ENCODE assay signal across 3 cellular contexts in the genomic region with DNA sequence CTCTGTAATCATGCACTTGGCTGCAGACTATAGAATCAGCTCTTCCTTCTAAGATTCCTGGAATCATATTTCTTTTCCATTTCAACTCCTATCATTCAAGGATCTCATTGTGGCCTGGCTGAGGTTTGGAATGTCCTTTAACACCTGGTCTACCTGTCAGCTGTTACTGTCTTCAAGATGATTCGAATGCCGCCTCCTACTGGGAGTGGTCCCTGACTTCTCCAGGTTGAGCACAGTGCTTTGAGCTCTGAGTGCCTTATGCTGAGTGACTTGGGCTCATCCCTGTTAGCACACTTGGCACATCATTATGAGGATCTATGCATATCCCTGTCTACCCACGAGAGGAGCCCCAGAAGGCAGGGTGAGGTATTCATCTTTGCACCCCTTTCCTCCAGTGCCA.
TF ChIP-seq lines count a peak whose summit lies in the region.

No MANE protein-coding gene starts in this region.

TF ChIP-seq in GM23338, 12 proteins besides CTCF, POLR2A, EP300 and RAD21:
- no peak for TF ChIP-seq ZNF114 (CRISPR knock-in tag; IDR thresholded peaks at IDR 0.05)
- no peak for TF ChIP-seq EZH2phosphoT487 (IDR thresholded peaks at IDR 0.05; ENCODE audit: unreplicated experiment)
- TF ChIP-seq ZNF331 (CRISPR knock-in tag; IDR thresholded peaks at IDR 0.05; ENCODE audit: low read depth), result no peak
- TF ChIP-seq, protein P1, sequence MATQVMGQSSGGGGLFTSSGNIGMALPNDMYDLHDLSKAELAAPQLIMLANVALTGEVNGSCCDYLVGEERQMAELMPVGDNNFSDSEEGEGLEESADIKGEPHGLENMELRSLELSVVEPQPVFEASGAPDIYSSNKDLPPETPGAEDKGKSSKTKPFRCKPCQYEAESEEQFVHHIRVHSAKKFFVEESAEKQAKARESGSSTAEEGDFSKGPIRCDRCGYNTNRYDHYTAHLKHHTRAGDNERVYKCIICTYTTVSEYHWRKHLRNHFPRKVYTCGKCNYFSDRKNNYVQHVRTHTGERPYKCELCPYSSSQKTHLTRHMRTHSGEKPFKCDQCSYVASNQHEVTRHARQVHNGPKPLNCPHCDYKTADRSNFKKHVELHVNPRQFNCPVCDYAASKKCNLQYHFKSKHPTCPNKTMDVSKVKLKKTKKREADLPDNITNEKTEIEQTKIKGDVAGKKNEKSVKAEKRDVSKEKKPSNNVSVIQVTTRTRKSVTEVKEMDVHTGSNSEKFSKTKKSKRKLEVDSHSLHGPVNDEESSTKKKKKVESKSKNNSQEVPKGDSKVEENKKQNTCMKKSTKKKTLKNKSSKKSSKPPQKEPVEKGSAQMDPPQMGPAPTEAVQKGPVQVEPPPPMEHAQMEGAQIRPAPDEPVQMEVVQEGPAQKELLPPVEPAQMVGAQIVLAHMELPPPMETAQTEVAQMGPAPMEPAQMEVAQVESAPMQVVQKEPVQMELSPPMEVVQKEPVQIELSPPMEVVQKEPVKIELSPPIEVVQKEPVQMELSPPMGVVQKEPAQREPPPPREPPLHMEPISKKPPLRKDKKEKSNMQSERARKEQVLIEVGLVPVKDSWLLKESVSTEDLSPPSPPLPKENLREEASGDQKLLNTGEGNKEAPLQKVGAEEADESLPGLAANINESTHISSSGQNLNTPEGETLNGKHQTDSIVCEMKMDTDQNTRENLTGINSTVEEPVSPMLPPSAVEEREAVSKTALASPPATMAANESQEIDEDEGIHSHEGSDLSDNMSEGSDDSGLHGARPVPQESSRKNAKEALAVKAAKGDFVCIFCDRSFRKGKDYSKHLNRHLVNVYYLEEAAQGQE (IDR thresholded peaks at IDR 0.05; ENCODE audit: unreplicated experiment), result no peak

TF ChIP-seq in H1, 55 proteins besides CTCF, POLR2A, EP300 and RAD21:
- TF ChIP-seq HDAC6 (IDR thresholded peaks at IDR 0.05; ENCODE audit: low read depth, low read length) (no peak), CBX8 (IDR thresholded peaks at IDR 0.05; ENCODE audit: borderline replicate concordance, low read depth, low read length) (no peak), GTF2F1 (IDR thresholded peaks at IDR 0.05; ENCODE audit: borderline replicate concordance, low read depth, low read length) (no peak), YY1 (IDR thresholded peaks at IDR 0.05; ENCODE audit: low read depth, low read length) (no peak), KDM1A (IDR thresholded peaks at IDR 0.05; ENCODE audit: borderline replicate concordance, low read length) (no peak), KDM4A (IDR thresholded peaks at IDR 0.05; ENCODE audit: low read depth, low read length, severe bottlenecking) (no peak), SAP30 (IDR thresholded peaks at IDR 0.05; ENCODE audit: insufficient read depth, insufficient replicate concordance, low read length) (no peak), TAF1 (IDR thresholded peaks at IDR 0.05; ENCODE audit: low read depth, low read length) (no peak), CHD2 (IDR thresholded peaks at IDR 0.05; ENCODE audit: low read length) (no peak)
- TF ChIP-seq, protein P2, sequence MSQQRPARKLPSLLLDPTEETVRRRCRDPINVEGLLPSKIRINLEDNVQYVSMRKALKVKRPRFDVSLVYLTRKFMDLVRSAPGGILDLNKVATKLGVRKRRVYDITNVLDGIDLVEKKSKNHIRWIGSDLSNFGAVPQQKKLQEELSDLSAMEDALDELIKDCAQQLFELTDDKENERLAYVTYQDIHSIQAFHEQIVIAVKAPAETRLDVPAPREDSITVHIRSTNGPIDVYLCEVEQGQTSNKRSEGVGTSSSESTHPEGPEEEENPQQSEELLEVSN (IDR thresholded peaks at IDR 0.05), result no peak

TF ChIP-seq in neural cell, 6 proteins besides CTCF, POLR2A, EP300 and RAD21:
- no peak for TF ChIP-seq TAF1 (IDR thresholded peaks at IDR 0.05; ENCODE audit: low read depth)
- no peak for TF ChIP-seq MXI1 (conservative IDR thresholded peaks at IDR 0.05; ENCODE audit: poor library complexity, severe bottlenecking)
- TF ChIP-seq EZH2 (IDR thresholded peaks at IDR 0.05; ENCODE audit: borderline replicate concordance, insufficient read depth, low read length, poor library complexity, severe bottlenecking), result no peak
- TF ChIP-seq, protein P1 (IDR thresholded peaks at IDR 0.05; ENCODE audit: borderline replicate concordance), result no peak
- TF ChIP-seq POLR2AphosphoS5 (IDR thresholded peaks at IDR 0.05), result no peak
- no peak for TF ChIP-seq SMC3 (conservative IDR thresholded peaks at IDR 0.05; ENCODE audit: poor library complexity)
